Comparison of ENCODE assay signal across 9 cellular contexts in genomic region chr10:13272164-13272571, GRCh38. TPM values are rescaled to one million over a fixed set of nuclear protein-coding genes. Genes with fewer than 3 reads are reported as not detected.
A peak's percentile ranks its signal among the peaks of the same experiment; 100 is the strongest.
DNase-seq lines count a peak whose midpoint lies in the region; ATAC-seq and TF ChIP-seq lines count a peak whose summit lies in the region.
"Had no signal": no experiment of that assay in that cellular context is flagged by ENCODE, and none has a peak within 500 bp of the region (broad histone marks: within the 10 kb centered on the region; RNA-seq: fewer than 3 reads in every experiment).

No MANE protein-coding gene starts in this region.

- H3K9ac ChIP-seq in PC-3 (ENCODE audit: low read length): no peak overlapping the region

- H3K27ac Mint-ChIP-seq in chondrocyte (ENCODE audit: unreplicated experiment): no peak overlapping the region

- ATAC-seq in HG02588 (IDR thresholded peaks at IDR 0.05; ENCODE audit: unreplicated experiment): peak; percentile 41
- no peak for ATAC-seq in GM19397 (IDR thresholded peaks at IDR 0.05; ENCODE audit: unreplicated experiment)
- no peak for ATAC-seq in PC-3

- no peak overlapping the region for H2AFZ ChIP-seq in PC-3 (ENCODE audit: low read length)

- no peaks in the 10 kb centered on the region for H3K27me3 ChIP-seq in SJCRH30
- H3K27me3 ChIP-seq in tibial artery: no peaks in the 10 kb centered on the region
- no peaks in the 10 kb centered on the region for H3K27me3 ChIP-seq in PC-3 (ENCODE audit: low read length)
- H3K27me3 ChIP-seq: spleen had no signal

- peaks cover 2% of the 10 kb centered on the region for H3K9me3 Mint-ChIP-seq in chondrocyte (ENCODE audit: low read depth)

- no peaks in the 10 kb centered on the region for H3K79me2 ChIP-seq in PC-3 (ENCODE audit: low read length)

- POLR2A ChIA-PET in PC-3 (lab: Charles Lee; ENCODE audit: unreplicated experiment): no interaction called here

- DNase-seq in SJCRH30: peak; percentile 45 to 65
- peak; percentile 67 to 74 for DNase-seq in hippocampal formation (lab: John Stamatoyannopoulos, UW)
- peak; percentile 51 to 77 for DNase-seq in tibial artery
- DNase-seq in SKM-1 treated with dmso at 0.1 percent for 144 hours (lab: John Stamatoyannopoulos, UW; ENCODE audit: unreplicated experiment): no peak
- no peak for DNase-seq in PC-3
- DNase-seq in chondrocyte (ENCODE audit: low spot score): no peak

- H3K4me3 Mint-ChIP-seq in chondrocyte (ENCODE audit: unreplicated experiment): no peak overlapping the region

- no peaks in the 10 kb centered on the region for H3K36me3 ChIP-seq in SJCRH30
- no peaks in the 10 kb centered on the region for H3K36me3 ChIP-seq in tibial artery
- no peaks in the 10 kb centered on the region for H3K36me3 ChIP-seq in PC-3 (ENCODE audit: low read depth, low read length)
- H3K36me3 ChIP-seq: spleen had no signal

- BruUV-seq in PC-3 (replicated peaks; lab: Mats Ljungman, UMichigan): no TSS peak

- H3K4me3 ChIP-seq in SJCRH30 (peak overlapping the region; percentile 39), tibial artery (peak overlapping the region; percentile 2 to 19), PC-3 (ENCODE audit: low read length) (no peak overlapping the region)

- H3K4me1 ChIP-seq in SJCRH30: 0 out of 2 replicates have a peak, but pooled peaks cover 5% of the 10 kb centered on the region
- H3K4me1 ChIP-seq in tibial artery: peaks cover 0 to 24% (median 11%) of the 10 kb centered on the region in 4 donors
- peaks cover 11% of the 10 kb centered on the region for H3K4me1 ChIP-seq in PC-3 (ENCODE audit: insufficient read depth, low read length)

- H3K9me3 ChIP-seq in SJCRH30 (replicated peaks): no peaks in the 10 kb centered on the region
- no peaks in the 10 kb centered on the region for H3K9me3 ChIP-seq in tibial artery
- H3K9me3 ChIP-seq in PC-3 (ENCODE audit: low read length): no peaks in the 10 kb centered on the region
- H3K9me3 ChIP-seq: spleen had no signal

- TF ChIP-seq CTCF in tibial artery (IDR thresholded peaks at IDR 0.05) (no peak), PC-3 (conservative IDR thresholded peaks at IDR 0.05; ENCODE audit: low read depth, low read length) (no peak), chondrocyte (IDR thresholded peaks at IDR 0.05) (no peak)

- peaks cover 15% of the 10 kb centered on the region for H3K4me1 Mint-ChIP-seq in chondrocyte (ENCODE audit: low read depth)

- no peaks in the 10 kb centered on the region for H3K9me2 ChIP-seq in PC-3 (replicated peaks; ENCODE audit: low read length)

- H3K36me3 Mint-ChIP-seq in chondrocyte (ENCODE audit: low read depth): no peaks in the 10 kb centered on the region

- CTCF ChIA-PET in PC-3 (lab: Charles Lee): interaction anchor here (0.6 to 0.7 kb wide), 2 partner anchors 66 to 72 kb away, joined by 3 read pairs; no protein-coding TSS in a partner anchor

- H4K20me1 ChIP-seq in PC-3 (ENCODE audit: low read length): no peaks in the 10 kb centered on the region

- H3K4me2 ChIP-seq in PC-3 (ENCODE audit: low read length): no peak overlapping the region

- intact Hi-C loops in tibial artery (cut with DNase I; ENCODE audit: low total_unique reads) (no loop called here), PC-3 (cut with micrococcal nuclease) (no loop called here)

- H3K27ac ChIP-seq in SJCRH30: no peak overlapping the region
- H3K27ac ChIP-seq in tibial artery: peak overlapping the region in 1 of 2 donors; percentile 54
- H3K27ac ChIP-seq in PC-3 (ENCODE audit: low read length): no peak overlapping the region

- no peaks in the 10 kb centered on the region for H3K27me3 Mint-ChIP-seq in chondrocyte (ENCODE audit: low read depth)

- no peaks in the 10 kb centered on the region for H3F3A ChIP-seq in PC-3 (ENCODE audit: low read length, unreplicated experiment)

RNA-seq across cellular contexts. Expression of gene PHYH, which starts 27.7 kb away (rescaled TPM):
- total RNA-seq in SJCRH30 (2014; rRNA removed; shearing (Covaris generic)): 12.8 and 14.1 TPM in 2 replicates
- total RNA-seq in PC-3 (2014; rRNA removed) (4.4 and 13.2 TPM in 2 replicates), chondrocyte (24.9 to 31.5 TPM (median 26.0 TPM) in 3 replicates)

RNA-seq across cellular contexts. Expression of gene UCMA, which starts 38.0 kb away (rescaled TPM):
- not detected in 2 replicates for total RNA-seq in SJCRH30 (2014; rRNA removed; shearing (Covaris generic))
- total RNA-seq in PC-3 (2014; rRNA removed) (not detected in 2 replicates), chondrocyte (not detected in 3 replicates)
- total RNA-seq: spleen had no signal

Comparison
In these comparisons a context has a peak if more than half of its experiments do, and no peak if none do; other contexts are left out.
1. DNase-seq: peak in SJCRH30 (2 of 2), hippocampal formation (2 of 2) and tibial artery (2 of 2); none in SKM-1 treated with dmso at 0.1 percent for 144 hours (single experiment), PC-3 (single experiment) and chondrocyte (single experiment).